Comparison of ENCODE assay signal across 25 cellular contexts in the genomic region with DNA sequence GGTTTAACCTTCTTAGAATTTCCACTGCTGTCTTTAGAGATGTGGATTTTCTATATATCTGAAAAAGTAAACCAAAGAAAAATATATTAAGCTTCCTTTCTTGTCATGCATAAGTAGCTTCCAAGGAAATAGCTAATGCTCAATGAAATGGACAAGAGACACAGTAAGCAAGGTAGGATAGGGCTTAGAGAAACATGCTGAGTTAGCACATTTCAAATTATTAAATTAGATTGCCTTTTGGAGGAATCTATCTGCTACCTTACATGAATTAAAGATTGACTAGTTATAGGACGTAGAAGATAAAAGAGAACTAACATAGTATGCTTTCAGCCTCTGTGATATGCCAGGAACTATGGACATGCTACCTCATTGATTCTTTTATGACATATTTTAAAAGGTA.
"Had no signal": no experiment of that assay in that cellular context is flagged by ENCODE, and none has a peak within 500 bp of the region (broad histone marks: within the 10 kb centered on the region; RNA-seq: fewer than 3 reads in every experiment).

No MANE protein-coding gene starts in this region.

- H3K27ac Mint-ChIP-seq: mesothelial cell of epicardium, naive B cell had no signal

- FAIRE-seq: colon, endothelial cell of umbilical vein, islet of Langerhans, keratinocyte had no signal

- H3K4me1 Mint-ChIP-seq: naive B cell had no signal

- ATAC-seq: gastrocnemius medialis, heart right ventricle, left cardiac atrium, left lung, left ventricle myocardium superior, lower lobe of right lung, mucosa of descending colon had no signal

- DNase-seq: dermis blood vessel endothelial cell; dorsolateral prefrontal cortex; effector CD4-positive, alpha-beta T cell; effector memory CD4-positive, alpha-beta T cell; foreskin fibroblast; foreskin melanocyte; gastrocnemius medialis; glutamatergic neuron; head of caudate nucleus; heart right ventricle; hippocampal formation; left cardiac atrium; left lung; left ventricle myocardium superior; lower lobe of right lung; mesenchymal stem cell; mucosa of descending colon; naive B cell had no signal

- H3K27me3 Mint-ChIP-seq: naive B cell had no signal

- H3K9me3 ChIP-seq: esophagus muscularis mucosa, gastrocnemius medialis, heart right ventricle, lower lobe of right lung, mucosa of descending colon had no signal

- H3K27me3 ChIP-seq: dorsolateral prefrontal cortex, esophagus muscularis mucosa, gastrocnemius medialis, heart right ventricle, left lung had no signal

- H3K4me3 ChIP-seq: coronary artery, dorsolateral prefrontal cortex, esophagus muscularis mucosa, gastrocnemius medialis, heart right ventricle, left lung, lower lobe of right lung, mucosa of descending colon had no signal

- H3K36me3 Mint-ChIP-seq: naive B cell had no signal

- H3K4me1 ChIP-seq: gastrocnemius medialis, heart right ventricle, left lung, lower lobe of right lung had no signal

- H3K36me3 ChIP-seq: esophagus muscularis mucosa, gastrocnemius medialis, heart right ventricle, left lung, lower lobe of right lung had no signal

- H3K4me3 Mint-ChIP-seq: mesothelial cell of epicardium, naive B cell had no signal

- H3K27ac ChIP-seq: coronary artery, dorsolateral prefrontal cortex, esophagus muscularis mucosa, gastrocnemius medialis, heart right ventricle, left lung, lower lobe of right lung had no signal
